Comparison of ENCODE assay signal across 8 cellular contexts in the genomic region with DNA sequence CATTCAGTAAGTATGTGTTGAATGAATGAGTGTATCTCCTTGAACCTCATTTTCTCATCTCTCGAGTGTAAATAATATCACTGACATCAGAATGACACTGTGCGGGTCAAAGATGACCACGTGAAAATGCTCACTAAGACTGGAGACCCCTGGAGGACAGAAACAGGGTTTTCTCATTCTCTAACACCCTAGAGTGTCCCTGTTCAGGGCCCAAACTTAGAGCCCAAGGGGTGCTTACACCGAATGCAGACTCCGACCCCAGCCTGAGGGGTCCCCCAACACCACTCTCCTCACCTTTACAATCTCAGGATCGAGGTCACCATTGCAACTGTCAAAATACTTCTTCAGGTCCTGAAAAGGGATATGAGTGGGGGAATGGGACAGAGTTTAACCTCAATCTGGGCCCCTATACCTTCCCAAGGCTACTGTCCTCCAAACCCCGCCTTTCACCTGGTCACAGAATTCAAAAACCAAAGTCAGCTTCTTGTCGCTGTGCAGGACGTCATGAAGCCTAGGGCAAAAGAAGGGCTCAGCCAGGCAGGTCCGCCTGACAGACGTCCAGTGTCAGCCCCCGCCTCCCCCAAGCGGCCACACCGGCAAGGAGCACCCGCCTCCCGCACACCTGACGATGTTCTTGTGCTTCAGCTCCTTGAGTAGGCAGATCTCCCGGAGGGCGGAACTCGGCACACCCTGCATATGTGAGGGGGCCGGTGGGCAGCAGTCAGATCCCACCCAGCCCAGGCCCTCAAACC. TPM values are rescaled to one million over a fixed set of nuclear protein-coding genes. Genes with fewer than 3 reads are reported as not detected.
DNase-seq lines count a peak whose midpoint lies in the region; ATAC-seq and TF ChIP-seq lines count a peak whose summit lies in the region.
"Had no signal": no experiment of that assay in that cellular context is flagged by ENCODE, and none has a peak within 500 bp of the region (broad histone marks: within the 10 kb centered on the region; RNA-seq: fewer than 3 reads in every experiment).

No MANE protein-coding gene starts in this region.

- DNase-seq in NT2/D1 (ENCODE audit: low read depth, low spot score) (no peak), coronary artery (ENCODE audit: low spot score) (no peak), gastrocnemius medialis (no peak), medulla oblongata (ENCODE audit: extremely low spot score) (no peak), tibial nerve (ENCODE audit: low spot score in 2 of 2) (no peak), foreskin melanocyte (no peak)
- DNase-seq: stimulated activated naive CD4-positive, alpha-beta T cell had no signal

- TF ChIP-seq CTCF in coronary artery (IDR thresholded peaks at IDR 0.05) (no peak), gastrocnemius medialis (IDR thresholded peaks at IDR 0.05 in 4 of 5, conservative IDR thresholded peaks at IDR 0.05 in 1 of 5) (no peak), tibial nerve (IDR thresholded peaks at IDR 0.05) (no peak)

- intact Hi-C loops in gastrocnemius medialis (cut with DNase I; ENCODE audit: low total_unique reads): loop anchor here (5.0 kb wide), 1 partner anchor 1701 kb away; a partner anchor contains a TSS

- H3K9me3 ChIP-seq in NT2/D1 (ENCODE audit: insufficient read depth, low read length): no peaks in the 10 kb centered on the region
- H3K9me3 ChIP-seq in gastrocnemius medialis: no peaks in the 10 kb centered on the region
- no peaks in the 10 kb centered on the region for H3K9me3 ChIP-seq in tibial nerve
- H3K9me3 ChIP-seq: SJSA1 had no signal

- H3K9ac ChIP-seq in NT2/D1 (ENCODE audit: insufficient read length, low read depth): peak overlapping the region; percentile 89

- 69 to 79% methylated on average over 9 to 21 of the region's 21 CpGs for WGBS in tibial nerve, 2 donors

- H3K27ac ChIP-seq in coronary artery (no peak overlapping the region), gastrocnemius medialis (no peak overlapping the region), tibial nerve (no peak overlapping the region)
- H3K27ac ChIP-seq: SJSA1 had no signal

- H3K36me3 ChIP-seq in NT2/D1 (ENCODE audit: insufficient read depth, insufficient read length, low read length) (peaks cover 5% of the 10 kb centered on the region), gastrocnemius medialis (no peaks in the 10 kb centered on the region), tibial nerve (peaks cover 0 to 36% (median 0%) of the 10 kb centered on the region in 3 donors)
- H3K36me3 ChIP-seq: SJSA1 had no signal

- H3K27me3 ChIP-seq in NT2/D1 (ENCODE audit: insufficient read depth, insufficient read length) (peaks cover 19% of the 10 kb centered on the region), gastrocnemius medialis (no peaks in the 10 kb centered on the region), tibial nerve (peaks cover 0 to 6% of the 10 kb centered on the region in 2 donors)
- H3K27me3 ChIP-seq: SJSA1 had no signal

- H3K4me1 ChIP-seq in NT2/D1 (ENCODE audit: insufficient read depth, insufficient read length) (peaks cover 12% of the 10 kb centered on the region), gastrocnemius medialis (peaks cover 22 to 32% of the 10 kb centered on the region in 2 donors), tibial nerve (peaks cover 0 to 38% (median 28%) of the 10 kb centered on the region in 4 donors)

- in situ Hi-C loops in gastrocnemius medialis (cut with MboI; ENCODE audit: low sequenced_read_pairs in 4 of 4): no loop called here

- ATAC-seq in gastrocnemius medialis: no peak

- TF ChIP-seq POLR2A in gastrocnemius medialis (IDR thresholded peaks at IDR 0.05) (no peak), tibial nerve (IDR thresholded peaks at IDR 0.05) (no peak)

- peak overlapping the region; percentile 78 for H3K4me3 ChIP-seq in NT2/D1 (ENCODE audit: insufficient read length, low read depth)
- H3K4me3 ChIP-seq in coronary artery: peak overlapping the region; percentile 84
- H3K4me3 ChIP-seq in gastrocnemius medialis: peak overlapping the region in 3 of 4 donors; percentile 73 to 92 (median 90)
- peak overlapping the region in 1 of 4 donors; percentile 86 for H3K4me3 ChIP-seq in tibial nerve

- no peak for TF ChIP-seq EP300 in tibial nerve (IDR thresholded peaks at IDR 0.05)

RNA-seq across cellular contexts. Expression of a gene that starts 1.2 kb away (rescaled TPM):
- total RNA-seq in gastrocnemius medialis (10 to 100 TPM in 1 of 4 donors, 1 to 10 TPM in 3; 3.7 to 10.7 (median 5.9) TPM), tibial nerve (10 to 100 TPM in 1 of 4 donors, 1 to 10 TPM in 3; 3.6 to 13.1 (median 7.1) TPM)

RNA-seq across cellular contexts. Expression of a gene that starts 2.9 kb away (rescaled TPM):
- total RNA-seq in gastrocnemius medialis (10 to 100 TPM; 27.5 to 39.6 (median 33.0) TPM), tibial nerve (100 to 1,000 TPM in 1 of 4 donors, 10 to 100 TPM in 3; 74.3 to 111 (median 91.4) TPM)

RNA-seq across cellular contexts. Expression of a gene that starts 8.1 kb away (rescaled TPM):
- 10 to 100 TPM in 1 of 4 donors, 1 to 10 TPM in 2, under 1 TPM in 1; 0.72 to 11.0 (median 2.5) TPM for total RNA-seq in gastrocnemius medialis
- 1 to 10 TPM; 1.7 to 6.0 (median 4.0) TPM for total RNA-seq in tibial nerve
- total RNA-seq: SJSA1 had no signal

RNA-seq across cellular contexts. Expression of a gene that starts 24.1 kb away (rescaled TPM):
- total RNA-seq in gastrocnemius medialis (100 to 1,000 TPM; 108 to 181 (median 141) TPM), tibial nerve (100 to 1,000 TPM in 1 of 4 donors, 10 to 100 TPM in 3; 69.9 to 139 (median 79.7) TPM)

RNA-seq across cellular contexts. Expression of a gene that starts 26.8 kb away (rescaled TPM):
- total RNA-seq in gastrocnemius medialis (100 to 1,000 TPM in 2 of 4 donors, 10 to 100 TPM in 2; 55.5 to 137 (median 97.4) TPM), tibial nerve (10 to 100 TPM; 24.3 to 61.5 (median 33.8) TPM)
